Comparison of ENCODE assay signal across 8 cellular contexts in genomic region chr12:6606331-6607131, GRCh38. TPM values are rescaled to one million over a fixed set of nuclear protein-coding genes. Genes with fewer than 3 reads are reported as not detected.
DNase-seq lines count a peak whose midpoint lies in the region; ATAC-seq and TF ChIP-seq lines count a peak whose summit lies in the region.

No MANE protein-coding gene starts in this region.

- no peak for TF ChIP-seq CTCF in activated B cell treated with CpG ODN at 0.5 μM for 24 hours (IDR thresholded peaks at IDR 0.05)

- H3K4me1 Mint-ChIP-seq in activated B cell treated with CpG ODN at 0.5 μM for 24 hours, result peaks cover 64% of the 10 kb centered on the region

- peak; percentile 35 for ATAC-seq in activated B cell treated with CpG ODN at 0.5 μM for 24 hours (ENCODE audit: low read depth)
- no peak for ATAC-seq in GM18505 (IDR thresholded peaks at IDR 0.05; ENCODE audit: unreplicated experiment)

- H3K27ac Mint-ChIP-seq in activated B cell treated with CpG ODN at 0.5 μM for 24 hours, result peak overlapping the region; percentile 82

- no peak overlapping the region for H3K4me3 Mint-ChIP-seq in activated B cell treated with CpG ODN at 0.5 μM for 24 hours

- DNase-seq in HPDE6-E6E7 (ENCODE audit: extremely low spot score), result peak; percentile 33
- peak; percentile 56 for DNase-seq in activated B cell treated with CpG ODN at 0.5 μM for 24 hours
- DNase-seq in central memory CD4-positive, alpha-beta T cell, result peak; percentile 57
- peak; percentile 53 for DNase-seq in stimulated activated CD4-positive, alpha-beta T cell treated with anti-CD3 and anti-CD28 coated beads, Interleukin-1b, Interleukin-23, amount 100 ng/mL, for 48 hours
- DNase-seq in NCI-H1092 (lab: John Stamatoyannopoulos, UW), result no peak

- POLR2A ChIA-PET in activated B cell treated with CpG ODN at 0.5 μM for 24 hours (lab: Charles Lee), result interaction anchor here (0.5 to 4.3 kb wide), 15 partner anchors 8 to 337 kb away, joined by 3 to 45 read pairs (median 5); partner anchors contain the start of genes C12orf57, CDCA3, COPS7A and LPAR5

- TF ChIP-seq POLR2A in GM18505 (IDR thresholded peaks at IDR 0.05; ENCODE audit: borderline replicate concordance, extremely low read depth, insufficient read depth, insufficient read length), result no peak

- H3K9me3 ChIP-seq in BLaER1 treated with 17β-estradiol and CSF1 and Interleukin-3, amounts not matched to agents 10 nM and 100 nM (replicated peaks in 1 of 11), result no peaks in the 10 kb centered on the region

- H3K36me3 Mint-ChIP-seq in activated B cell treated with CpG ODN at 0.5 μM for 24 hours (ENCODE audit: low read depth), result peaks cover 42% of the 10 kb centered on the region

- intact Hi-C loops in activated B cell treated with CpG ODN at 0.5 μM for 24 hours (cut with micrococcal nuclease), result loop anchor here (1.0 to 5.0 kb wide), 13 partner anchors 20 to 412 kb away; partner anchors contain the start of genes CDCA3, COPS7A, EMG1 and GPR162

- peak overlapping the region; percentile 82 to 92 (median 87) for H3K9ac ChIP-seq in BLaER1 treated with 17β-estradiol and CSF1 and Interleukin-3, amounts not matched to agents 10 nM and 100 nM

- H3K27ac ChIP-seq in BLaER1 treated with 17β-estradiol and CSF1 and Interleukin-3, amounts not matched to agents 10 nM and 100 nM, result peak overlapping the region; percentile 81 to 92 (median 87)
- peak overlapping the region; percentile 96 for H3K27ac ChIP-seq in layer of hippocampus (ENCODE audit: low read depth, low read length)

- H3K4me1 ChIP-seq in BLaER1 treated with 17β-estradiol and CSF1 and Interleukin-3, amounts not matched to agents 10 nM and 100 nM, result peaks cover 64 to 77% (median 74%) of the 10 kb centered on the region in 10 experiments

- peak overlapping the region; percentile 72 to 97 (median 88) for H3K4me3 ChIP-seq in BLaER1 treated with 17β-estradiol and CSF1 and Interleukin-3, amounts not matched to agents 10 nM and 100 nM

- CTCF ChIA-PET in activated B cell treated with CpG ODN at 0.5 μM for 24 hours (lab: Charles Lee), result interaction anchor here (0.5 to 1.4 kb wide), 3 partner anchors 14 to 147 kb away, joined by 3 to 4 read pairs (median 3); partner anchors contain the start of gene MLF2

- no peaks in the 10 kb centered on the region for H3K27me3 Mint-ChIP-seq in activated B cell treated with CpG ODN at 0.5 μM for 24 hours

- H3K9me3 Mint-ChIP-seq in activated B cell treated with CpG ODN at 0.5 μM for 24 hours, result no peaks in the 10 kb centered on the region

- no peaks in the 10 kb centered on the region for H3K27me3 ChIP-seq in BLaER1 treated with 17β-estradiol and CSF1 and Interleukin-3, amounts not matched to agents 10 nM and 100 nM
- H3K27me3 ChIP-seq in layer of hippocampus (ENCODE audit: control insufficient read depth, insufficient read depth, low read length), result no peaks in the 10 kb centered on the region

- H3K4me2 ChIP-seq in BLaER1 treated with 17β-estradiol and CSF1 and Interleukin-3, amounts not matched to agents 10 nM and 100 nM, result peak overlapping the region; percentile 96 to 100 (median 99)

- peaks cover 40 to 46% (median 44%) of the 10 kb centered on the region in 11 experiments; a peak in 21 of 22 replicates for H4K20me1 ChIP-seq in BLaER1 treated with 17β-estradiol and CSF1 and Interleukin-3, amounts not matched to agents 10 nM and 100 nM

- peaks cover 11 to 36% (median 23%) of the 10 kb centered on the region in 11 experiments for H3K36me3 ChIP-seq in BLaER1 treated with 17β-estradiol and CSF1 and Interleukin-3, amounts not matched to agents 10 nM and 100 nM

RNA-seq across cellular contexts. Expression of gene CHD4, which starts 0.6 kb away (rescaled TPM):
- total RNA-seq in activated B cell treated with CpG ODN at 0.5 μM for 24 hours, result 342 and 345 TPM in 2 replicates

RNA-seq across cellular contexts. Expression of gene LPAR5, which starts 29.2 kb away (rescaled TPM):
- 27.7 and 30.4 TPM in 2 replicates for total RNA-seq in activated B cell treated with CpG ODN at 0.5 μM for 24 hours

RNA-seq across cellular contexts. Expression of gene NOP2, which starts 38.4 kb away (rescaled TPM):
- total RNA-seq in activated B cell treated with CpG ODN at 0.5 μM for 24 hours, result 114 and 121 TPM in 2 replicates

RNA-seq across cellular contexts. Expression of gene ACRBP, which starts 40.7 kb away (rescaled TPM):
- total RNA-seq in activated B cell treated with CpG ODN at 0.5 μM for 24 hours, result 5.4 and 7.7 TPM in 2 replicates

RNA-seq across cellular contexts. Expression of gene IFFO1, which starts 50.7 kb away (rescaled TPM):
- total RNA-seq in activated B cell treated with CpG ODN at 0.5 μM for 24 hours, result 23.6 and 25.9 TPM in 2 replicates
